Comparison of ENCODE assay signal across 20 cellular contexts in the genomic region with DNA sequence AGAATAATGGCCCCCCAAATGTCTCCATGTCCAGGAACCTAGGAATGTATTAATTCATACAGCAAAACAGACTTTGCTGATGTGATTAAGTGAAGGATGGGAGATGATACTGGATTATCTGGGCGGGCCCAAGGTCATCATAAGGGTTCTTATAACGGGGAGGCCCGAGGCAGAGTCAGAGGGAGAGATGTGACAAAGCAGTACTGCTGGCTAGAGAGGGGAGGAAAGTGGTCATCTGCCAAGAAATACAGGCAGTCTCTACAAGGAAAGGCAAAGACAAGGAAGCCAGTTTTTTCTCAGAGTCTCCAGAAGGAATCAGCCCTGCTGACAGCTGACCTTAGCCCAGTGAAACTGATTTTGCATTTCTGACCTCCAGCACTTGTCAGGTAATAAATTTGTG.
DNase-seq lines count a peak whose midpoint lies in the region; ATAC-seq and TF ChIP-seq lines count a peak whose summit lies in the region.
"Had no signal": no experiment of that assay in that cellular context is flagged by ENCODE, and none has a peak within 500 bp of the region (broad histone marks: within the 10 kb centered on the region; RNA-seq: fewer than 3 reads in every experiment).

No MANE protein-coding gene starts in this region.

- H3K4me3 ChIP-seq in left ventricle myocardium inferior (no peak overlapping the region), coronary artery (no peak overlapping the region), vagina (no peak overlapping the region), BE2C (ENCODE audit: low read depth, low read length) (no peak overlapping the region)
- H3K4me3 ChIP-seq: BLaER1 had no signal

- H3K9me3 ChIP-seq in left ventricle myocardium inferior (replicated peaks) (peaks cover 8% of the 10 kb centered on the region), vagina (no peaks in the 10 kb centered on the region), BE2C (no peaks in the 10 kb centered on the region)
- H3K9me3 ChIP-seq: BLaER1 had no signal

- no peaks in the 10 kb centered on the region for H3K36me3 ChIP-seq in left ventricle myocardium inferior
- H3K36me3 ChIP-seq in vagina: no peaks in the 10 kb centered on the region
- H3K36me3 ChIP-seq in BE2C: no peaks in the 10 kb centered on the region
- H3K36me3 ChIP-seq: BLaER1 had no signal

- POLR2A ChIA-PET in activated CD8-positive, alpha-beta T cell treated with anti-CD3 and anti-CD28 coated beads, Interleukin-2, amount 10 ng/mL, durations not matched to agents 7 days and 5 days (lab: Charles Lee): no interaction called here

- no peaks in the 10 kb centered on the region for H3K27me3 ChIP-seq in left ventricle myocardium inferior (ENCODE audit: low read depth)
- no peaks in the 10 kb centered on the region for H3K27me3 ChIP-seq in vagina
- no peaks in the 10 kb centered on the region for H3K27me3 ChIP-seq in BE2C
- H3K27me3 ChIP-seq: BLaER1 had no signal

- CTCF ChIA-PET in activated CD8-positive, alpha-beta T cell treated with anti-CD3 and anti-CD28 coated beads, Interleukin-2, amount 10 ng/mL, durations not matched to agents 7 days and 5 days (lab: Charles Lee): interaction anchor here (0.8 kb wide), 1 partner anchor 42 kb away, joined by 3 read pairs; no protein-coding TSS in a partner anchor

- peak overlapping the region in 2 of 3 experiments; percentile 20 to 29 for H3K4me3 Mint-ChIP-seq in nephron
- no peak overlapping the region for H3K4me3 Mint-ChIP-seq in activated CD8-positive, alpha-beta T cell treated with anti-CD3 and anti-CD28 coated beads, Interleukin-2, amount 10 ng/mL, durations not matched to agents 7 days and 5 days
- H3K4me3 Mint-ChIP-seq: CD8-positive, alpha-beta T cell had no signal

- peaks cover 13% of the 10 kb centered on the region for H3K9me3 Mint-ChIP-seq in nephron
- H3K9me3 Mint-ChIP-seq in activated CD8-positive, alpha-beta T cell treated with anti-CD3 and anti-CD28 coated beads, Interleukin-2, amount 10 ng/mL, durations not matched to agents 7 days and 5 days (ENCODE audit: insufficient read depth): peaks cover 15% of the 10 kb centered on the region

- no peak for TF ChIP-seq POLR2A in vagina (IDR thresholded peaks at IDR 0.05)

- ATAC-seq in Right ventricle myocardium inferior: no peak
- no peak for ATAC-seq in activated CD8-positive, alpha-beta T cell treated with anti-CD3 and anti-CD28 coated beads, Interleukin-2, amount 10 ng/mL, durations not matched to agents 7 days and 5 days
- ATAC-seq: CD8-positive, alpha-beta T cell had no signal

- intact Hi-C loops in left ventricle myocardium inferior (cut with micrococcal nuclease): no loop called here
- intact Hi-C loops in Right ventricle myocardium inferior (cut with DNase I): no loop called here
- intact Hi-C loops in vagina (cut with DNase I): loop anchor here (10.0 kb wide), 1 partner anchor 78 kb away; a partner anchor contains a TSS

- DNase-seq in left ventricle myocardium inferior (no peak), Right ventricle myocardium inferior (ENCODE audit: missing footprints) (no peak), coronary artery (ENCODE audit: low spot score) (no peak), vagina (ENCODE audit: extremely low spot score in 2 of 2) (no peak), BE2C (no peak), mucosa of gallbladder (ENCODE audit: low spot score) (no peak)
- no peak for DNase-seq in activated CD8-positive, alpha-beta T cell treated with anti-CD3 and anti-CD28 coated beads, Interleukin-2, amount 10 ng/mL, durations not matched to agents 7 days and 5 days
- DNase-seq: Calu3; CD8-positive, alpha-beta T cell; DMS53; KBM-7; NCI-H1417; NCI-H187; NCI-H2107; NCI-H2227 treated with DMSO at 0.1 percent for 48 hours; NCI-H510A treated with DMSO at 0.1 percent for 48 hours; NCI-H774; RPMI8226 had no signal

- H3K27ac ChIP-seq in left ventricle myocardium inferior (replicated peaks) (peak overlapping the region; percentile 71), coronary artery (peak overlapping the region; percentile 31 to 78), vagina (peak overlapping the region; percentile 58)
- H3K27ac ChIP-seq: BLaER1 had no signal

- TF ChIP-seq CTCF in left ventricle myocardium inferior (IDR thresholded peaks at IDR 0.05; ENCODE audit: borderline replicate concordance) (no peak), coronary artery (IDR thresholded peaks at IDR 0.05) (no peak), nephron (IDR thresholded peaks at IDR 0.05; ENCODE audit: unreplicated experiment in 3 of 3) (no peak), vagina (IDR thresholded peaks at IDR 0.05) (no peak), BE2C (IDR thresholded peaks at IDR 0.05; ENCODE audit: low read depth, low read length) (no peak)

- H3K4me1 ChIP-seq in left ventricle myocardium inferior: peaks cover 22% of the 10 kb centered on the region
- H3K4me1 ChIP-seq in vagina: peaks cover 20% of the 10 kb centered on the region
- H3K4me1 ChIP-seq in BE2C: no peaks in the 10 kb centered on the region

- H3K27me3 Mint-ChIP-seq in nephron (ENCODE audit: low read depth): no peaks in the 10 kb centered on the region
- peaks cover 31% of the 10 kb centered on the region for H3K27me3 Mint-ChIP-seq in activated CD8-positive, alpha-beta T cell treated with anti-CD3 and anti-CD28 coated beads, Interleukin-2, amount 10 ng/mL, durations not matched to agents 7 days and 5 days (ENCODE audit: low read depth)

- H3K4me1 Mint-ChIP-seq in nephron: peaks cover 44% of the 10 kb centered on the region
- no peaks in the 10 kb centered on the region for H3K4me1 Mint-ChIP-seq in activated CD8-positive, alpha-beta T cell treated with anti-CD3 and anti-CD28 coated beads, Interleukin-2, amount 10 ng/mL, durations not matched to agents 7 days and 5 days (ENCODE audit: low read depth)

- peak overlapping the region; percentile 89 to 98 (median 95) for H3K27ac Mint-ChIP-seq in nephron
- no peak overlapping the region for H3K27ac Mint-ChIP-seq in activated CD8-positive, alpha-beta T cell treated with anti-CD3 and anti-CD28 coated beads, Interleukin-2, amount 10 ng/mL, durations not matched to agents 7 days and 5 days
- H3K27ac Mint-ChIP-seq: CD8-positive, alpha-beta T cell had no signal

- peaks cover 3% of the 10 kb centered on the region for H3K36me3 Mint-ChIP-seq in nephron (ENCODE audit: low read depth)
- no peaks in the 10 kb centered on the region for H3K36me3 Mint-ChIP-seq in activated CD8-positive, alpha-beta T cell treated with anti-CD3 and anti-CD28 coated beads, Interleukin-2, amount 10 ng/mL, durations not matched to agents 7 days and 5 days (ENCODE audit: low read depth)
- H3K36me3 Mint-ChIP-seq: CD8-positive, alpha-beta T cell had no signal
